ENCODE assay signal across 8 cellular contexts in the genomic region with DNA sequence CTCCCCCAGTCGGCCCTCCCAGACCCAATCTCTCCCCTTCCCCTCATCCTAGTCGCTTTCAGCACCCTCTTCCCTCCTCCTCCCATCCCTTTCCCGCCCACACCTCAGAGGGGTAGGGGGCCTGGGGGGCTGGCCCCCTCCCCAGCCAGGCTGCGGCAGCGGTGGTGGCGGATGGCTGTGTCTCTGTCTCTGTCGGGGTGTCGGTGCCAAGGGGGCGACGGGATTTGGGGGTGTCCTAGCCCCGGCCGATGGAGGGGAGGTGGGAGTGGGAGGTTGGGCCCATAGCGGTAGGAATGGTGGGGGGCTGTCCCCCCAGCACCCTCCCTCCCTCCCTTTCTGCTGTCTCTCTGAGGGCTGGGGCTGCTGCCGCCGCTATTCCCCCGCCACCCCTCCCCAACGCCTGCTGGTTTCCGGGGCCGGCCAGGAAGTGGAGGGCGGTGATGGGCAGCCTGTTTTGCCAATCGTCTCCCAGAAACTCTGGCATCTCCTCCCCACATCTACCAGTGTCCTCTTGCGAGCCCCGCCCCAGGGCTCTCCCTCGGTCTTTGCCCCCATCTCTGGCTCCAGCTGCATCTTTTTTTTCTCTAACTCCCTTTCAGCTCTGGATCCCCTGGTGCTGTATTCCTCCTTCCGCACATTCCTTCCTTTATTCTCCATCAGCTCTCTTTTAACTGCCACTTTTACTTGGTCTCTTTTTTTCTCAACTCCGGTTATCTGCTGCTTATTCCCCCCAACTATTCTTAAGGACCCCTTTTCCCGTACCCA. TPM values are rescaled to one million over a fixed set of nuclear protein-coding genes. Genes with fewer than 3 reads are reported as not detected.
DNase-seq lines count a peak whose midpoint lies in the region; ATAC-seq and FAIRE-seq lines count a peak whose summit lies in the region.

A gene with protein sequence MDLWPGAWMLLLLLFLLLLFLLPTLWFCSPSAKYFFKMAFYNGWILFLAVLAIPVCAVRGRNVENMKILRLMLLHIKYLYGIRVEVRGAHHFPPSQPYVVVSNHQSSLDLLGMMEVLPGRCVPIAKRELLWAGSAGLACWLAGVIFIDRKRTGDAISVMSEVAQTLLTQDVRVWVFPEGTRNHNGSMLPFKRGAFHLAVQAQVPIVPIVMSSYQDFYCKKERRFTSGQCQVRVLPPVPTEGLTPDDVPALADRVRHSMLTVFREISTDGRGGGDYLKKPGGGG (minus strand): TSS at position 374 of the 765 bp plus-strand sequence. CDS start 4,588 bp downstream, outside the sequence.

- CTCF ChIA-PET in CD8-positive, alpha-beta memory T cell (lab: Charles Lee): interaction anchor here (0.7 to 2.5 kb wide), 3 partner anchors 14 to 47 kb away, joined by 3 to 16 read pairs (median 8); a partner anchor contains a TSS

- POLR2A ChIA-PET in CD8-positive, alpha-beta memory T cell (lab: Charles Lee): interaction anchor here (0.7 to 4.4 kb wide), 4 partner anchors 14 to 81 kb away, joined by 4 to 20 read pairs (median 5); a partner anchor contains a TSS

- no peaks in the 10 kb centered on the region for H3K9me3 ChIP-seq in CD8-positive, alpha-beta memory T cell (ENCODE audit: low read length)
- no peaks in the 10 kb centered on the region for H3K9me3 ChIP-seq in esophagus (ENCODE audit: control insufficient read depth in 2 of 2, insufficient read depth in 1 of 2, low read depth in 1 of 2, low read length in 1 of 2)
- no peaks in the 10 kb centered on the region for H3K9me3 ChIP-seq in mucosa of stomach (ENCODE audit: control insufficient read depth, low read length)

- peak; percentile 93 to 97 (median 94) for DNase-seq in CD8-positive, alpha-beta memory T cell
- DNase-seq in Kasumi-1 (lab: John Stamatoyannopoulos, UW): peak; percentile 95 to 96
- peak; percentile 86 for DNase-seq in RCC 7860 (ENCODE audit: low spot score)
- DNase-seq in activated T-cell treated with anti-CD3 and anti-CD28 coated beads, Interleukin-2, amount 50 U/mL, for 48 hours: peak; percentile 98
- DNase-seq in stimulated activated CD8-positive, alpha-beta memory T cell treated with anti-CD3 and anti-CD28 coated beads, Interleukin-4, amount 100 ng/mL, for 4 hours (ENCODE audit: low read depth in 2 of 2, low spot score in 1 of 2): peak; percentile 93 to 95

- H3K4me1 Mint-ChIP-seq in CD8-positive, alpha-beta memory T cell: peaks cover 63 to 86% (median 80%) of the 10 kb centered on the region in 3 donors

- H3K9ac ChIP-seq in mucosa of stomach (ENCODE audit: low read length): peak within 1 kb of the TSS; percentile 83

- 0 to 1% methylated on average over 19 to 27 of the region's 27 CpGs for WGBS in esophagus, 2 donors

- H3K36me3 Mint-ChIP-seq in CD8-positive, alpha-beta memory T cell: peaks cover 4 to 34% (median 16%) of the 10 kb centered on the region in 3 donors

- peak within 1 kb of the TSS; percentile 82 to 99 (median 95) for H3K4me3 Mint-ChIP-seq in CD8-positive, alpha-beta memory T cell

- peak; percentile 42 for ATAC-seq in GM21515 (IDR thresholded peaks at IDR 0.05; ENCODE audit: unreplicated experiment)

- H3K27me3 Mint-ChIP-seq in CD8-positive, alpha-beta memory T cell: no peaks in the 10 kb centered on the region

- no peaks in the 10 kb centered on the region for H3K9me3 Mint-ChIP-seq in CD8-positive, alpha-beta memory T cell

- H3K4me3 ChIP-seq in CD8-positive, alpha-beta memory T cell (ENCODE audit: low read length): peak within 1 kb of the TSS; percentile 75
- peak within 1 kb of the TSS; percentile 81 to 89 for H3K4me3 ChIP-seq in esophagus (ENCODE audit: low read depth in 1 of 2, low read length in 2 of 2)
- peak within 1 kb of the TSS; percentile 67 for H3K4me3 ChIP-seq in mucosa of stomach (ENCODE audit: low read length)

- H3K4me1 ChIP-seq in CD8-positive, alpha-beta memory T cell (ENCODE audit: insufficient read depth, low read length): peaks cover 64% of the 10 kb centered on the region
- H3K4me1 ChIP-seq in esophagus (ENCODE audit: control insufficient read depth in 2 of 2, insufficient read depth in 2 of 2, low read length in 1 of 2) (peaks cover 2 to 6% of the 10 kb centered on the region in 2 donors), mucosa of stomach (ENCODE audit: control insufficient read depth, insufficient read depth, low read length) (peaks cover 41% of the 10 kb centered on the region)

- H3K27ac Mint-ChIP-seq in CD8-positive, alpha-beta memory T cell: peak within 1 kb of the TSS; percentile 92 to 99 (median 98)

- no peak for FAIRE-seq in RCC 7860 (lab: Jason Lieb, UNC)

- H3K27me3 ChIP-seq in CD8-positive, alpha-beta memory T cell (ENCODE audit: insufficient read depth, low read length, poor library complexity, severe bottlenecking): no peaks in the 10 kb centered on the region
- no peaks in the 10 kb centered on the region for H3K27me3 ChIP-seq in esophagus (ENCODE audit: control insufficient read depth in 1 of 2, insufficient read depth in 2 of 2, low read length in 2 of 2)
- no peaks in the 10 kb centered on the region for H3K27me3 ChIP-seq in mucosa of stomach (ENCODE audit: control insufficient read depth, insufficient read depth, low read length)

- H3K27ac ChIP-seq in CD8-positive, alpha-beta memory T cell (ENCODE audit: low read depth, low read length): peak within 1 kb of the TSS; percentile 93
- H3K27ac ChIP-seq in esophagus (ENCODE audit: low read depth in 2 of 2, low read length in 1 of 2): peak within 1 kb of the TSS; percentile 88 to 97

- no peaks in the 10 kb centered on the region for H3K36me3 ChIP-seq in CD8-positive, alpha-beta memory T cell (ENCODE audit: insufficient read depth, low read length)
- H3K36me3 ChIP-seq in esophagus (ENCODE audit: control insufficient read depth in 2 of 2, insufficient read depth in 2 of 2, low read length in 1 of 2) (peaks cover 0 to 5% of the 10 kb centered on the region in 2 donors), mucosa of stomach (ENCODE audit: control insufficient read depth, insufficient read depth, low read length) (no peaks in the 10 kb centered on the region)

RNA-seq across cellular contexts. Expression of the gene that starts here (rescaled TPM):
- 10 to 100 TPM; 42.5 to 42.6 TPM for total RNA-seq in CD8-positive, alpha-beta memory T cell
- 23.5 TPM for polyA plus RNA-seq in CD8-positive, alpha-beta memory T cell
- 10 to 100 TPM; 15.3 to 18.3 TPM for polyA plus RNA-seq in esophagus

Comparison
In these comparisons a context has a peak if more than half of its experiments do, and no peak if none do; other contexts are left out.
1. Peak in every context shown above with its lines: DNase-seq, ATAC-seq, H3K4me3 ChIP-seq and H3K27ac ChIP-seq.